Comparison of ENCODE assay signal across 1 cellular context in the genomic region with DNA sequence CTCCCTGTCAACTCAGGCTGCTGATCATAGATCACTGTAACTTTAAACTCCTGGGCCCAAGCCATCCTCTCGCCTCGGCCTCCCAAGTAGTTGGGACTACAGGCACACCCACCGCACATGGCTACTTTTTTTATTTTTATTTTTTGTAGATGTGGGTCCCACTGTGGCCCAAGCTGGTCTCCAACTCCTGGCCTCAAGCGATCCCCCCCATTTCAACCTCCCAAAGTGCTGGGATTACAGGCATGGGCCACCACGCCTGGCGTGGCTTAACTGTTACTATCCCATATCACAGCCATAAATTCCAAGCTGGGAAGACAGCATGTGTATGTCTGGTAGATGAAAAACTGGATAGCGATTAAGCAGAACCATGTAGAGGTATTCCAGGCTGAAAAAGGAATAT.
TF ChIP-seq lines count a peak whose summit lies in the region.

No MANE protein-coding gene starts in this region.

TF ChIP-seq in HCT116, 20 proteins besides CTCF, POLR2A, EP300 and RAD21 (continued from another document):
- TF ChIP-seq ZFX (IDR thresholded peaks at IDR 0.05) (no peak), YY1 (IDR thresholded peaks at IDR 0.05; ENCODE audit: extremely low read depth, insufficient replicate concordance, low read depth, low read length) (no peak), POLR2AphosphoS5 (IDR thresholded peaks at IDR 0.05; ENCODE audit: low read depth, low read length) (no peak), ELF1 (IDR thresholded peaks at IDR 0.05; ENCODE audit: borderline replicate concordance, low read depth) (no peak), SP1 (IDR thresholded peaks at IDR 0.05; ENCODE audit: low read depth) (no peak), EGR1 (IDR thresholded peaks at IDR 0.05; ENCODE audit: low read depth) (no peak), EZH2phosphoT487 (IDR thresholded peaks at IDR 0.05; ENCODE audit: borderline replicate concordance) (no peak), JUND (IDR thresholded peaks at IDR 0.05) (no peak), ZNF274 (IDR thresholded peaks at IDR 0.05; ENCODE audit: low read depth, low read length) (no peak), SIN3A (IDR thresholded peaks at IDR 0.05; ENCODE audit: low read depth) (no peak), EZH2 (IDR thresholded peaks at IDR 0.05) (no peak), TCF7L2 (IDR thresholded peaks at IDR 0.05; ENCODE audit: borderline replicate concordance, extremely low read depth, insufficient read depth, insufficient read length) (no peak), FOSL1 (IDR thresholded peaks at IDR 0.05; ENCODE audit: low read depth) (no peak), CBX3 (IDR thresholded peaks at IDR 0.05; ENCODE audit: low read depth) (no peak)
- TF ChIP-seq, protein P1, sequence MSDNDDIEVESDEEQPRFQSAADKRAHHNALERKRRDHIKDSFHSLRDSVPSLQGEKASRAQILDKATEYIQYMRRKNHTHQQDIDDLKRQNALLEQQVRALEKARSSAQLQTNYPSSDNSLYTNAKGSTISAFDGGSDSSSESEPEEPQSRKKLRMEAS (IDR thresholded peaks at IDR 0.05): no peak
- TF ChIP-seq, protein P2, sequence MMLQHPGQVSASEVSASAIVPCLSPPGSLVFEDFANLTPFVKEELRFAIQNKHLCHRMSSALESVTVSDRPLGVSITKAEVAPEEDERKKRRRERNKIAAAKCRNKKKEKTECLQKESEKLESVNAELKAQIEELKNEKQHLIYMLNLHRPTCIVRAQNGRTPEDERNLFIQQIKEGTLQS (IDR thresholded peaks at IDR 0.05): no peak
- TF ChIP-seq, protein P3, sequence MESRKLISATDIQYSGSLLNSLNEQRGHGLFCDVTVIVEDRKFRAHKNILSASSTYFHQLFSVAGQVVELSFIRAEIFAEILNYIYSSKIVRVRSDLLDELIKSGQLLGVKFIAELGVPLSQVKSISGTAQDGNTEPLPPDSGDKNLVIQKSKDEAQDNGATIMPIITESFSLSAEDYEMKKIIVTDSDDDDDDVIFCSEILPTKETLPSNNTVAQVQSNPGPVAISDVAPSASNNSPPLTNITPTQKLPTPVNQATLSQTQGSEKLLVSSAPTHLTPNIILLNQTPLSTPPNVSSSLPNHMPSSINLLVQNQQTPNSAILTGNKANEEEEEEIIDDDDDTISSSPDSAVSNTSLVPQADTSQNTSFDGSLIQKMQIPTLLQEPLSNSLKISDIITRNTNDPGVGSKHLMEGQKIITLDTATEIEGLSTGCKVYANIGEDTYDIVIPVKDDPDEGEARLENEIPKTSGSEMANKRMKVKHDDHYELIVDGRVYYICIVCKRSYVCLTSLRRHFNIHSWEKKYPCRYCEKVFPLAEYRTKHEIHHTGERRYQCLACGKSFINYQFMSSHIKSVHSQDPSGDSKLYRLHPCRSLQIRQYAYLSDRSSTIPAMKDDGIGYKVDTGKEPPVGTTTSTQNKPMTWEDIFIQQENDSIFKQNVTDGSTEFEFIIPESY (IDR thresholded peaks at IDR 0.05; ENCODE audit: extremely low read depth, insufficient replicate concordance, low read length): no peak
- TF ChIP-seq, protein P4, sequence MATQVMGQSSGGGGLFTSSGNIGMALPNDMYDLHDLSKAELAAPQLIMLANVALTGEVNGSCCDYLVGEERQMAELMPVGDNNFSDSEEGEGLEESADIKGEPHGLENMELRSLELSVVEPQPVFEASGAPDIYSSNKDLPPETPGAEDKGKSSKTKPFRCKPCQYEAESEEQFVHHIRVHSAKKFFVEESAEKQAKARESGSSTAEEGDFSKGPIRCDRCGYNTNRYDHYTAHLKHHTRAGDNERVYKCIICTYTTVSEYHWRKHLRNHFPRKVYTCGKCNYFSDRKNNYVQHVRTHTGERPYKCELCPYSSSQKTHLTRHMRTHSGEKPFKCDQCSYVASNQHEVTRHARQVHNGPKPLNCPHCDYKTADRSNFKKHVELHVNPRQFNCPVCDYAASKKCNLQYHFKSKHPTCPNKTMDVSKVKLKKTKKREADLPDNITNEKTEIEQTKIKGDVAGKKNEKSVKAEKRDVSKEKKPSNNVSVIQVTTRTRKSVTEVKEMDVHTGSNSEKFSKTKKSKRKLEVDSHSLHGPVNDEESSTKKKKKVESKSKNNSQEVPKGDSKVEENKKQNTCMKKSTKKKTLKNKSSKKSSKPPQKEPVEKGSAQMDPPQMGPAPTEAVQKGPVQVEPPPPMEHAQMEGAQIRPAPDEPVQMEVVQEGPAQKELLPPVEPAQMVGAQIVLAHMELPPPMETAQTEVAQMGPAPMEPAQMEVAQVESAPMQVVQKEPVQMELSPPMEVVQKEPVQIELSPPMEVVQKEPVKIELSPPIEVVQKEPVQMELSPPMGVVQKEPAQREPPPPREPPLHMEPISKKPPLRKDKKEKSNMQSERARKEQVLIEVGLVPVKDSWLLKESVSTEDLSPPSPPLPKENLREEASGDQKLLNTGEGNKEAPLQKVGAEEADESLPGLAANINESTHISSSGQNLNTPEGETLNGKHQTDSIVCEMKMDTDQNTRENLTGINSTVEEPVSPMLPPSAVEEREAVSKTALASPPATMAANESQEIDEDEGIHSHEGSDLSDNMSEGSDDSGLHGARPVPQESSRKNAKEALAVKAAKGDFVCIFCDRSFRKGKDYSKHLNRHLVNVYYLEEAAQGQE (IDR thresholded peaks at IDR 0.05; ENCODE audit: low read depth): no peak
TF ChIP-seq in HCT116: peak in this region for 0.
